Comparison of ENCODE assay signal across 17 cellular contexts in the genomic region with DNA sequence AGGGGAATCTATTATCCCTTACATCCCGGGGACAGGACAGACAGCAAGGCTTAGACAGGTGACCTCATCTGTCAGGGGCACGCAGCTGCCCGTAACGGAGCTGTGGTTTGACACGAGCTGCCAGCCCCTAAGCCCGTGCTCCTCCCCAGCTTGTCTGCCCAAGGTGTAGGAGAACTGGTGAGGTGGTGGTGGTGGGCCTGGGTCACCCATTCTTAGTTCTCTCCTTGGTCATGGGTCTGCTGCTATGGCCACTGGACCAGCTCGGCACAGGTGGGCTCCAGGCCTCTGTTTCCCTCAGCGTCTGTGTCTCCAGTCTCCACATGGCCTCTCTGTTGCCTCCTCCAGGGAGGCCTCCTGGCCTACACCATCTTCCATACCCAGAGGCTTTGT. TPM values are rescaled to one million over a fixed set of nuclear protein-coding genes. Genes with fewer than 3 reads are reported as not detected.
DNase-seq lines count a peak whose midpoint lies in the region; ATAC-seq and TF ChIP-seq lines count a peak whose summit lies in the region.
"Had no signal": no experiment of that assay in that cellular context is flagged by ENCODE, and none has a peak within 500 bp of the region (broad histone marks: within the 10 kb centered on the region; RNA-seq: fewer than 3 reads in every experiment).

No MANE protein-coding gene starts in this region.

- H3K27ac ChIP-seq in sigmoid colon, result no peak overlapping the region
- H3K27ac ChIP-seq: BLaER1 had no signal

- intact Hi-C loops in sigmoid colon (cut with DNase I), result no loop called here

- H3K36me3 ChIP-seq in BE2C, result no peaks in the 10 kb centered on the region
- no peaks in the 10 kb centered on the region for H3K36me3 ChIP-seq in sigmoid colon

- TF ChIP-seq POLR2A in GM18951 (IDR thresholded peaks at IDR 0.05; ENCODE audit: extremely low read depth, insufficient read depth, insufficient read length), result peak; percentile 17
- TF ChIP-seq POLR2A in sigmoid colon (IDR thresholded peaks at IDR 0.05), result no peak

- no peak overlapping the region for H3K4me3 Mint-ChIP-seq in glutamatergic neuron (ENCODE audit: unreplicated experiment)
- H3K4me3 Mint-ChIP-seq: HFFc6 had no signal

- peaks cover 4% of the 10 kb centered on the region for H3K27me3 Mint-ChIP-seq in glutamatergic neuron (ENCODE audit: unreplicated experiment)
- H3K27me3 Mint-ChIP-seq: CD4-positive, alpha-beta T cell had no signal

- H3K27ac Mint-ChIP-seq in glutamatergic neuron (ENCODE audit: unreplicated experiment), result no peak overlapping the region
- H3K27ac Mint-ChIP-seq: HFFc6 had no signal

- ATAC-seq in HG03520 (IDR thresholded peaks at IDR 0.05; ENCODE audit: unreplicated experiment), result no peak

- H3K27me3 ChIP-seq in BE2C (0 out of 2 replicates have a peak, but pooled peaks cover 6% of the 10 kb centered on the region), sigmoid colon (no peaks in the 10 kb centered on the region)

- H3K4me1 ChIP-seq in BE2C, result no peaks in the 10 kb centered on the region
- no peaks in the 10 kb centered on the region for H3K4me1 ChIP-seq in sigmoid colon

- H3K4me3 ChIP-seq in BE2C (ENCODE audit: low read depth, low read length) (no peak overlapping the region), sigmoid colon (no peak overlapping the region)
- H3K4me3 ChIP-seq: BLaER1 had no signal

- 72 to 92% methylated on average over 8 of the region's 8 CpGs for WGBS in sigmoid colon, 2 donors

- no peak for TF ChIP-seq EP300 in sigmoid colon (IDR thresholded peaks at IDR 0.05)

- H3K9me3 Mint-ChIP-seq in glutamatergic neuron (ENCODE audit: unreplicated experiment), result peaks cover 4% of the 10 kb centered on the region
- H3K9me3 Mint-ChIP-seq: CD4-positive, alpha-beta T cell; HFFc6 had no signal

- DNase-seq in BE2C, result peak; percentile 3
- peak; percentile 10 for DNase-seq in glutamatergic neuron
- peak; percentile 27 for DNase-seq in sigmoid colon
- no peak for DNase-seq in NCI-H1436 (lab: John Stamatoyannopoulos, UW)
- DNase-seq in GDM1 (lab: John Stamatoyannopoulos, UW), result no peak
- no peak for DNase-seq in stimulated activated CD4-positive, alpha-beta T cell treated with anti-CD3 and anti-CD28 coated beads, Interleukin-4, amount 100 ng/mL, for 24 hours
- DNase-seq: CD4-positive, alpha-beta T cell; DMS79; HCEC 1CT; HFFc6; IMR-90; KG1 had no signal

- in situ Hi-C loops in GM18951 (cut with MboI; ENCODE audit: low sequenced_read_pairs, unreplicated experiment), result no loop called here

- H3K4me1 Mint-ChIP-seq in glutamatergic neuron (ENCODE audit: low read depth, unreplicated experiment), result no peaks in the 10 kb centered on the region

- H3K9me3 ChIP-seq in BE2C (no peaks in the 10 kb centered on the region), sigmoid colon (no peaks in the 10 kb centered on the region)
- H3K9me3 ChIP-seq: BLaER1 had no signal

- TF ChIP-seq CTCF in BE2C (IDR thresholded peaks at IDR 0.05; ENCODE audit: low read depth, low read length) (no peak), glutamatergic neuron (IDR thresholded peaks at IDR 0.05; ENCODE audit: partially characterized antibody, unreplicated experiment) (no peak), sigmoid colon (IDR thresholded peaks at IDR 0.05) (no peak)

- H3K36me3 Mint-ChIP-seq in glutamatergic neuron (ENCODE audit: unreplicated experiment), result no peaks in the 10 kb centered on the region

RNA-seq across cellular contexts. Expression of a gene that starts 5.4 kb away (rescaled TPM):
- polyA plus RNA-seq in BE2C (2012; ENCODE audit: insufficient read depth, insufficient read length, low read depth), result not detected
- total RNA-seq in glutamatergic neuron (ENCODE audit: unreplicated experiment), result not detected
- 10 to 100 TPM in 2 of 4 donors, 1 to 10 TPM in 2; 8.9 to 65.1 (median 12.3) TPM for total RNA-seq in sigmoid colon
- 10 to 100 TPM in 1 of 3 donors, 1 to 10 TPM in 2; 3.0 to 42.5 (median 4.4) TPM for polyA plus RNA-seq in sigmoid colon
- total RNA-seq: G401, HFFc6, HT-29, IMR-90 had no signal
- polyA plus RNA-seq: IMR-90 had no signal

Comparison
In these comparisons a context has a peak if more than half of its experiments do, and no peak if none do; other contexts are left out.
1. DNase-seq: peak in BE2C (single experiment), glutamatergic neuron (single experiment) and sigmoid colon (single experiment); none in NCI-H1436 (single experiment), GDM1 (single experiment) and stimulated activated CD4-positive, alpha-beta T cell treated with anti-CD3 and anti-CD28 coated beads, Interleukin-4, amount 100 ng/mL, for 24 hours (single experiment).